In the genomic region with DNA sequence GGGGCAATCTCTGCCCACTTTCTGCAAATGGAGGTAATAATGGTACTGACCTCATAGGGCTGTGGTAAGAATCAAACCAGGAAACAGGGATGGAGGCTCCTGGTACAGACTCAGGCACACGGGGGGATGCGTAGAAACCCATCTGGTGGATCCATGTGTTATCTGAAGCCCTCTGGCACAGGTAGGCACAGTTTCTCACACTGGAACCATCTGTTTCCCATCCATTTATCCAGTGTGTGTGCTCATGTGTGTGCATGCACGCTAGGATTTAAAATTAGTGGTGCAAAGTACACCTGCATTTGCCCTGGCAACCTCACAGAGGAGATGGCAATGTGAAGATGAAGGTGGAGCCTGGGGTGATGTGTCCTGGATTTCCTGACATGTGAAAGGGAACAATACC, we compare ENCODE assay signal across 27 cellular contexts.
A peak's percentile ranks its signal among the peaks of the same experiment; 100 is the strongest.
DNase-seq lines count a peak whose midpoint lies in the region; ATAC-seq and TF ChIP-seq lines count a peak whose summit lies in the region.
"Had no signal": no experiment of that assay in that cellular context is flagged by ENCODE, and none has a peak within 500 bp of the region (broad histone marks: within the 10 kb centered on the region; RNA-seq: fewer than 3 reads in every experiment).

No MANE protein-coding gene starts in this region.

- CTCF ChIA-PET in activated CD4-positive, alpha-beta T cell treated with anti-CD3 and anti-CD28 coated beads, Interleukin-2, amount 10 ng/mL, durations not matched to agents 7 days and 5 days (lab: Charles Lee) = no interaction called here

- no peak overlapping the region for H3K4me3 ChIP-seq in coronary artery
- H3K4me3 ChIP-seq: A549, GM23248, HAP-1, K562, SJCRH30 had no signal

- POLR2A ChIA-PET in activated CD4-positive, alpha-beta T cell treated with anti-CD3 and anti-CD28 coated beads, Interleukin-2, amount 10 ng/mL, durations not matched to agents 7 days and 5 days (lab: Charles Lee) = no interaction called here

- no peak for ATAC-seq in T-helper 17 cell
- ATAC-seq in stimulated activated naive B cell treated with anti-CD40 and anti-IgM and Interleukin-4, amounts not matched to agents 10 μg/mL and 1 μg/mL and 100 μg/mL, for 72 hours (replicated peaks) = no peak
- ATAC-seq: A549; CD8-positive, alpha-beta T cell; HepG2; K562; PC-3; SK-N-SH treated with all-trans-retinoic acid at 6 μM for 48 hours had no signal

- no peak overlapping the region for H3K4me3 Mint-ChIP-seq in T-helper 17 cell
- H3K4me3 Mint-ChIP-seq in stimulated activated naive B cell treated with anti-CD40 and anti-IgM and Interleukin-4, amounts not matched to agents 10 μg/mL and 1 μg/mL and 100 μg/mL, for 72 hours = no peak overlapping the region
- no peak overlapping the region for H3K4me3 Mint-ChIP-seq in activated CD4-positive, alpha-beta T cell treated with anti-CD3 and anti-CD28 coated beads, Interleukin-2, amount 10 ng/mL, durations not matched to agents 7 days and 5 days
- H3K4me3 Mint-ChIP-seq: CD8-positive, alpha-beta T cell; HFFc6 had no signal

- peak overlapping the region; percentile 43 for H3K27ac Mint-ChIP-seq in T-helper 17 cell
- peak overlapping the region; percentile 14 for H3K27ac Mint-ChIP-seq in stimulated activated naive B cell treated with anti-CD40 and anti-IgM and Interleukin-4, amounts not matched to agents 10 μg/mL and 1 μg/mL and 100 μg/mL, for 72 hours
- H3K27ac Mint-ChIP-seq in activated CD4-positive, alpha-beta T cell treated with anti-CD3 and anti-CD28 coated beads, Interleukin-2, amount 10 ng/mL, durations not matched to agents 7 days and 5 days = no peak overlapping the region
- H3K27ac Mint-ChIP-seq: CD8-positive, alpha-beta T cell; HFFc6 had no signal

- peaks cover 7% of the 10 kb centered on the region for H3K4me1 Mint-ChIP-seq in T-helper 17 cell
- peaks cover 13 to 22% of the 10 kb centered on the region in 2 donors for H3K4me1 Mint-ChIP-seq in stimulated activated naive B cell treated with anti-CD40 and anti-IgM and Interleukin-4, amounts not matched to agents 10 μg/mL and 1 μg/mL and 100 μg/mL, for 72 hours
- H3K4me1 Mint-ChIP-seq in activated CD4-positive, alpha-beta T cell treated with anti-CD3 and anti-CD28 coated beads, Interleukin-2, amount 10 ng/mL, durations not matched to agents 7 days and 5 days = no peaks in the 10 kb centered on the region

- H3K36me3 Mint-ChIP-seq in T-helper 17 cell (ENCODE audit: low read depth) = peaks cover 4% of the 10 kb centered on the region
- peaks cover 49 to 59% of the 10 kb centered on the region in 2 donors for H3K36me3 Mint-ChIP-seq in stimulated activated naive B cell treated with anti-CD40 and anti-IgM and Interleukin-4, amounts not matched to agents 10 μg/mL and 1 μg/mL and 100 μg/mL, for 72 hours
- peaks cover 44% of the 10 kb centered on the region for H3K36me3 Mint-ChIP-seq in activated CD4-positive, alpha-beta T cell treated with anti-CD3 and anti-CD28 coated beads, Interleukin-2, amount 10 ng/mL, durations not matched to agents 7 days and 5 days (ENCODE audit: low read depth)

- H3K9me3 Mint-ChIP-seq in stimulated activated naive B cell treated with anti-CD40 and anti-IgM and Interleukin-4, amounts not matched to agents 10 μg/mL and 1 μg/mL and 100 μg/mL, for 72 hours = no peaks in the 10 kb centered on the region
- no peaks in the 10 kb centered on the region for H3K9me3 Mint-ChIP-seq in activated CD4-positive, alpha-beta T cell treated with anti-CD3 and anti-CD28 coated beads, Interleukin-2, amount 10 ng/mL, durations not matched to agents 7 days and 5 days
- H3K9me3 Mint-ChIP-seq: CD8-positive, alpha-beta T cell; HFFc6 had no signal

- no peak overlapping the region for H3K27ac ChIP-seq in coronary artery
- H3K27ac ChIP-seq: A549, GM23248, SJCRH30 had no signal

- H3K9me3 ChIP-seq in T-helper 17 cell (ENCODE audit: control insufficient read depth, low read length, poor library complexity, severe bottlenecking) = no peaks in the 10 kb centered on the region
- H3K9me3 ChIP-seq: A549, Caco-2, HAP-1, SJCRH30 had no signal

- no peaks in the 10 kb centered on the region for H3K27me3 Mint-ChIP-seq in T-helper 17 cell
- no peaks in the 10 kb centered on the region for H3K27me3 Mint-ChIP-seq in stimulated activated naive B cell treated with anti-CD40 and anti-IgM and Interleukin-4, amounts not matched to agents 10 μg/mL and 1 μg/mL and 100 μg/mL, for 72 hours
- no peaks in the 10 kb centered on the region for H3K27me3 Mint-ChIP-seq in activated CD4-positive, alpha-beta T cell treated with anti-CD3 and anti-CD28 coated beads, Interleukin-2, amount 10 ng/mL, durations not matched to agents 7 days and 5 days

- DNase-seq in DMS 273 treated with DMSO at 0.1 percent for 48 hours (lab: John Stamatoyannopoulos, UW) (peak; percentile 38), NCI-H1694 (lab: John Stamatoyannopoulos, UW) (peak; percentile 89), T-helper 17 cell (no peak), coronary artery (ENCODE audit: low spot score) (no peak), T-helper 1 cell (no peak)
- DNase-seq in stimulated activated naive B cell treated with anti-CD40 and anti-IgM and Interleukin-4, amounts not matched to agents 10 μg/mL and 1 μg/mL and 100 μg/mL, for 72 hours = no peak
- DNase-seq in activated CD4-positive, alpha-beta T cell treated with anti-CD3 and anti-CD28 coated beads, Interleukin-2, amount 10 ng/mL, durations not matched to agents 7 days and 5 days = no peak
- DNase-seq: AML-193, Caco-2, DND-41, GM23248, HFFc6, Kasumi-1, NCI-H1092 treated with DMSO at 0.1 percent for 48 hours, NCI-H1436 treated with DMSO at 0.1 percent for 48 hours, NCI-H2029 treated with DMSO at 0.1 percent for 48 hours, NCI-H345, NCI-H510A treated with DMSO at 0.1 percent for 48 hours, NCI-H748 treated with DMSO at 0.1 percent for 48 hours, PC-3, SJCRH30 had no signal

- no peak for TF ChIP-seq CTCF in coronary artery (IDR thresholded peaks at IDR 0.05)

Comparison
In these comparisons a context has a peak if more than half of its experiments do, and no peak if none do; other contexts are left out.
1. DNase-seq: peak in DMS 273 treated with DMSO at 0.1 percent for 48 hours (single experiment) and NCI-H1694 (single experiment); none in T-helper 17 cell (0 of 3), stimulated activated naive B cell treated with anti-CD40 and anti-IgM and Interleukin-4, amounts not matched to agents 10 μg/mL and 1 μg/mL and 100 μg/mL, for 72 hours (single experiment), coronary artery (single experiment), T-helper 1 cell (0 of 5) and activated CD4-positive, alpha-beta T cell treated with anti-CD3 and anti-CD28 coated beads, Interleukin-2, amount 10 ng/mL, durations not matched to agents 7 days and 5 days (single experiment).